In genomic region chr9:131034749-131035148, GRCh38 we compare ENCODE assay signal across 3 cellular contexts. TPM values are rescaled to one million over a fixed set of nuclear protein-coding genes. Genes with fewer than 3 reads are reported as not detected.
"Had no signal": no experiment of that assay in that cellular context is flagged by ENCODE, and none has a peak within 500 bp of the region (broad histone marks: within the 10 kb centered on the region; RNA-seq: fewer than 3 reads in every experiment).

No MANE protein-coding gene starts in this region.

RNA-seq across cellular contexts. Expression of gene LAMC3, which starts 25.8 kb away (rescaled TPM):
- total RNA-seq: LHCN-M2, M059J, MCF 10A had no signal
